14 cellular contexts compared by ENCODE assay signal in the genomic region with DNA sequence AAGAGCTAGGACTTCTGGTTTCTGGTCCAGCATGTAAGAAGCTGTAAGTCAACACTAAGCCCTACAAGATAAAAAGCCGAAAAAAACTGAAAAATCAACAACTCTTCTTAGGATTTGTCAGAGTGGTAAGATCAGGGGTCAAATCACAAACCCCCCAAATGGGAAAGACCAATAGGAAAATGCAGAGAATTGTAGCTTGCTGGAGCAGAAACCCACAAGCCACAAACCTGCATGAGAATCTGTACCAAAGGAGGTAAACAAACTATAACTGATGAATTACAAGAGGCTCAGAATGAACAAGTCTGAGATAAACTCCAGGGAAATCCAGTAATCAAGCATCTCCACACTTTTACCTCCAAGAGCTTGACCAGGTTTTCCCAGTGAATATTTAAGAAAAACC. TPM values are rescaled to one million over a fixed set of nuclear protein-coding genes. Genes with fewer than 3 reads are reported as not detected.
DNase-seq lines count a peak whose midpoint lies in the region; ATAC-seq and TF ChIP-seq lines count a peak whose summit lies in the region.
"Had no signal": no experiment of that assay in that cellular context is flagged by ENCODE, and none has a peak within 500 bp of the region (broad histone marks: within the 10 kb centered on the region; RNA-seq: fewer than 3 reads in every experiment).

No MANE protein-coding gene starts in this region.

- in situ Hi-C loops in IMR-90 (cut with MboI; ENCODE audit: low sequenced_read_pairs) = no loop called here

- dilution Hi-C loops in IMR-90 (cut with HindIII; ENCODE audit: low sequenced_read_pairs, unreplicated experiment) = no loop called here

- TF ChIP-seq EP300 in ovary (IDR thresholded peaks at IDR 0.05) = no peak

- peak overlapping the region; percentile 38 to 73 for H3K4me3 Mint-ChIP-seq in activated T-cell treated with anti-CD3 and anti-CD28 coated beads, Interleukin-2, amount 50 U/mL, for 72 hours
- peak overlapping the region; percentile 66 for H3K4me3 Mint-ChIP-seq in activated naive CD8-positive, alpha-beta T cell treated with anti-CD3 and anti-CD28 coated beads, Interleukin-2, amount 10 ng/mL, durations not matched to agents 7 days and 5 days
- H3K4me3 Mint-ChIP-seq in stimulated activated memory B cell treated with anti-CD40 and anti-IgM and Interleukin-4, amounts not matched to agents 10 μg/mL and 1 μg/mL and 100 μg/mL, for 72 hours = peak overlapping the region; percentile 51

- no peak overlapping the region for H2BK15ac ChIP-seq in IMR-90 (ENCODE audit: low read depth, low read length)

- no peak for TF ChIP-seq CTCF in IMR-90 (conservative IDR thresholded peaks at IDR 0.05; ENCODE audit: low read depth, low read length)
- no peak for TF ChIP-seq CTCF in ovary (IDR thresholded peaks at IDR 0.05)

- no peak overlapping the region for H2BK120ac ChIP-seq in IMR-90 (ENCODE audit: low read depth, low read length)

- intact Hi-C loops in IMR-90 (cut with micrococcal nuclease) (loop anchor here (2.0 kb wide), 1 partner anchor 33 kb away; no protein-coding TSS in a partner anchor), ovary (cut with DNase I) (no loop called here)

- peaks cover 5% of the 10 kb centered on the region for H3K9me1 ChIP-seq in IMR-90 (ENCODE audit: insufficient read depth, low read length)

- CTCF ChIA-PET in IMR-90 (lab: Yijun Ruan, JAX) = no interaction called here

- H2AFZ ChIP-seq in IMR-90 (replicated peaks; ENCODE audit: low read length, poor library complexity) = no peak overlapping the region

- no peak overlapping the region; the same call in 1 of the 2 replicates for H3K18ac ChIP-seq in IMR-90 (ENCODE audit: low read depth, low read length)

- H3K9me3 Mint-ChIP-seq in activated T-cell treated with anti-CD3 and anti-CD28 coated beads, Interleukin-2, amount 50 U/mL, for 72 hours = peaks cover 3 to 13% of the 10 kb centered on the region in 2 donors
- H3K9me3 Mint-ChIP-seq in activated naive CD8-positive, alpha-beta T cell treated with anti-CD3 and anti-CD28 coated beads, Interleukin-2, amount 10 ng/mL, durations not matched to agents 7 days and 5 days = peaks cover 14% of the 10 kb centered on the region
- H3K9me3 Mint-ChIP-seq in stimulated activated memory B cell treated with anti-CD40 and anti-IgM and Interleukin-4, amounts not matched to agents 10 μg/mL and 1 μg/mL and 100 μg/mL, for 72 hours = peaks cover 17% of the 10 kb centered on the region

- peaks cover 12 to 45% of the 10 kb centered on the region in 2 experiments for H3K79me1 ChIP-seq in IMR-90 (ENCODE audit: low read depth in 1 of 2, low read length in 2 of 2)

- BruUV-seq in IMR-90 (replicated peaks; lab: Mats Ljungman, UMichigan) = no TSS peak

- peaks cover 18% of the 10 kb centered on the region in 2 donors for H3K36me3 Mint-ChIP-seq in activated T-cell treated with anti-CD3 and anti-CD28 coated beads, Interleukin-2, amount 50 U/mL, for 72 hours (ENCODE audit: insufficient read depth in 2 of 2)
- H3K36me3 Mint-ChIP-seq in activated naive CD8-positive, alpha-beta T cell treated with anti-CD3 and anti-CD28 coated beads, Interleukin-2, amount 10 ng/mL, durations not matched to agents 7 days and 5 days = peaks cover 41% of the 10 kb centered on the region
- peaks cover 45% of the 10 kb centered on the region for H3K36me3 Mint-ChIP-seq in stimulated activated memory B cell treated with anti-CD40 and anti-IgM and Interleukin-4, amounts not matched to agents 10 μg/mL and 1 μg/mL and 100 μg/mL, for 72 hours

- H3K27ac ChIP-seq in IMR-90 (ENCODE audit: insufficient read depth, low read length) = no peak overlapping the region
- H3K27ac ChIP-seq in ovary = no peak overlapping the region
- H3K27ac ChIP-seq: left lung had no signal

- H3K14ac ChIP-seq in IMR-90 (replicated peaks; ENCODE audit: low read depth, low read length) = no peak overlapping the region

- no peaks in the 10 kb centered on the region for H3K27me3 ChIP-seq in IMR-90 (ENCODE audit: control insufficient read depth, insufficient read depth, low read length)
- H3K27me3 ChIP-seq in ovary = no peaks in the 10 kb centered on the region
- H3K27me3 ChIP-seq: left lung had no signal

- WGBS in IMR-90 (ENCODE audit: extremely low coverage in 2 of 2, insufficient read length in 1 of 2), 2 experiments = no CpG with 5 or more reads among the region's 1 CpG
- WGBS in ovary, 3 donors = 37 to 86% (median 38%) methylated on average over 1 of the region's 1 CpG

- no peak overlapping the region for H2BK20ac ChIP-seq in IMR-90 (ENCODE audit: low read depth, low read length)

- POLR2A ChIA-PET in IMR-90 (lab: Charles Lee; ENCODE audit: unreplicated experiment) = no interaction called here
- POLR2A ChIA-PET in activated naive CD8-positive, alpha-beta T cell treated with anti-CD3 and anti-CD28 coated beads, Interleukin-2, amount 10 ng/mL, durations not matched to agents 7 days and 5 days (lab: Charles Lee) = interaction anchor here (0.8 to 1.4 kb wide), 2 partner anchors 35 to 37 kb away, joined by 4 to 9 read pairs; a partner anchor contains a TSS

- H3K4me1 ChIP-seq in IMR-90 (ENCODE audit: control insufficient read depth, insufficient read depth, low read length) = peaks cover 9% of the 10 kb centered on the region
- peaks cover 4% of the 10 kb centered on the region for H3K4me1 ChIP-seq in ovary (ENCODE audit: insufficient read depth)

- H2AK9ac ChIP-seq in IMR-90 (replicated peaks; ENCODE audit: low read depth, low read length, poor library complexity) = no peak overlapping the region

- no peak for DNase-seq in activated T-cell treated with anti-CD3 and anti-CD28 coated beads, Interleukin-2, amount 50 U/mL, for 72 hours
- DNase-seq in activated T-cell treated with anti-CD3 and anti-CD28 coated beads, Interleukin-2, amount 50 U/mL, for 48 hours = no peak
- DNase-seq in IMR-90 (no peak), ovary (no peak), A172 (ENCODE audit: low spot score) (no peak)
- no peak for DNase-seq in activated naive CD8-positive, alpha-beta T cell treated with anti-CD3 and anti-CD28 coated beads, Interleukin-2, amount 10 ng/mL, durations not matched to agents 7 days and 5 days
- no peak for DNase-seq in stimulated activated CD4-positive, alpha-beta T cell treated with anti-CD3 and anti-CD28 coated beads, Interleukin-4, amount 100 ng/mL, for 24 hours
- DNase-seq: effector memory CD4-positive, alpha-beta T cell; glutamatergic neuron; left lung; NCI-H2081; nucleus accumbens had no signal

- H3K56ac ChIP-seq in IMR-90 (ENCODE audit: extremely low read depth, insufficient read depth, low read length) = no peak overlapping the region

- H3K9me3 ChIP-seq in IMR-90 (ENCODE audit: control insufficient read depth, insufficient read depth, low read length) (0 out of 2 replicates have a peak, but pooled peaks cover 2% of the 10 kb centered on the region), ovary (no peaks in the 10 kb centered on the region)
- H3K9me3 ChIP-seq: left lung had no signal

- H2BK5ac ChIP-seq in IMR-90 (ENCODE audit: low read depth, low read length, poor library complexity, severe bottlenecking) = peak overlapping the region; percentile 66

- TF ChIP-seq POLR2A in IMR-90 (IDR thresholded peaks at IDR 0.05; ENCODE audit: low read depth, low read length) = no peak
- no peak for TF ChIP-seq POLR2A in ovary (IDR thresholded peaks at IDR 0.05)

- H3K9ac ChIP-seq in IMR-90 (ENCODE audit: low read depth, low read length) = no peak overlapping the region

- no peak overlapping the region for H4K91ac ChIP-seq in IMR-90 (ENCODE audit: insufficient read depth, low read depth, low read length)

- H3K27me3 Mint-ChIP-seq in activated T-cell treated with anti-CD3 and anti-CD28 coated beads, Interleukin-2, amount 50 U/mL, for 72 hours (ENCODE audit: low read depth) = no peaks in the 10 kb centered on the region
- no peaks in the 10 kb centered on the region for H3K27me3 Mint-ChIP-seq in activated naive CD8-positive, alpha-beta T cell treated with anti-CD3 and anti-CD28 coated beads, Interleukin-2, amount 10 ng/mL, durations not matched to agents 7 days and 5 days
- H3K27me3 Mint-ChIP-seq in stimulated activated memory B cell treated with anti-CD40 and anti-IgM and Interleukin-4, amounts not matched to agents 10 μg/mL and 1 μg/mL and 100 μg/mL, for 72 hours = no peaks in the 10 kb centered on the region

- peaks cover 26% of the 10 kb centered on the region for H4K20me1 ChIP-seq in IMR-90 (ENCODE audit: insufficient read depth, low read length)

- no peaks in the 10 kb centered on the region for H3K36me3 ChIP-seq in IMR-90 (ENCODE audit: control insufficient read depth, insufficient read depth, low read length)
- no peaks in the 10 kb centered on the region for H3K36me3 ChIP-seq in ovary
- H3K36me3 ChIP-seq: left lung had no signal

- no peak for ATAC-seq in activated T-cell treated with anti-CD3 and anti-CD28 coated beads, Interleukin-2, amount 50 U/mL, for 72 hours (replicated peaks in 1 of 2)
- ATAC-seq in IMR-90 (ENCODE audit: low read depth) = no peak
- peak; percentile 61 for ATAC-seq in activated naive CD8-positive, alpha-beta T cell treated with anti-CD3 and anti-CD28 coated beads, Interleukin-2, amount 10 ng/mL, durations not matched to agents 7 days and 5 days (ENCODE audit: low read depth)
- ATAC-seq in stimulated activated memory B cell treated with anti-CD40 and anti-IgM and Interleukin-4, amounts not matched to agents 10 μg/mL and 1 μg/mL and 100 μg/mL, for 72 hours = peak; percentile 72
- ATAC-seq: left lung had no signal

- no peak for TF ChIP-seq RAD21 in IMR-90 (IDR thresholded peaks at IDR 0.05; ENCODE audit: low read length)

- no peak overlapping the region; the same call in 1 of the 2 replicates for H4K5ac ChIP-seq in IMR-90 (ENCODE audit: low read depth, low read length)

- no peak overlapping the region for H3K4ac ChIP-seq in IMR-90 (ENCODE audit: low read depth, low read length)

- no peak overlapping the region for H4K8ac ChIP-seq in IMR-90 (ENCODE audit: low read depth in 2 of 2, low read length in 2 of 2)

- no peak overlapping the region for H3K4me3 ChIP-seq in IMR-90 (ENCODE audit: insufficient read depth, low read depth, low read length)
- no peak overlapping the region for H3K4me3 ChIP-seq in ovary
- H3K4me3 ChIP-seq: K562, left lung had no signal

- H3K27ac Mint-ChIP-seq in activated T-cell treated with anti-CD3 and anti-CD28 coated beads, Interleukin-2, amount 50 U/mL, for 72 hours = peak overlapping the region; percentile 89
- peak overlapping the region; percentile 70 for H3K27ac Mint-ChIP-seq in activated naive CD8-positive, alpha-beta T cell treated with anti-CD3 and anti-CD28 coated beads, Interleukin-2, amount 10 ng/mL, durations not matched to agents 7 days and 5 days
- H3K27ac Mint-ChIP-seq in stimulated activated memory B cell treated with anti-CD40 and anti-IgM and Interleukin-4, amounts not matched to agents 10 μg/mL and 1 μg/mL and 100 μg/mL, for 72 hours = peak overlapping the region; percentile 79

- no peak overlapping the region for H2AK5ac ChIP-seq in IMR-90 (ENCODE audit: low read depth, low read length)

- no peak overlapping the region for H3K23ac ChIP-seq in IMR-90 (ENCODE audit: low read depth, low read length)

- peaks cover 60% of the 10 kb centered on the region for H3K4me1 Mint-ChIP-seq in activated T-cell treated with anti-CD3 and anti-CD28 coated beads, Interleukin-2, amount 50 U/mL, for 72 hours (ENCODE audit: low read depth)
- peaks cover 46% of the 10 kb centered on the region for H3K4me1 Mint-ChIP-seq in activated naive CD8-positive, alpha-beta T cell treated with anti-CD3 and anti-CD28 coated beads, Interleukin-2, amount 10 ng/mL, durations not matched to agents 7 days and 5 days
- H3K4me1 Mint-ChIP-seq in stimulated activated memory B cell treated with anti-CD40 and anti-IgM and Interleukin-4, amounts not matched to agents 10 μg/mL and 1 μg/mL and 100 μg/mL, for 72 hours = peaks cover 87% of the 10 kb centered on the region

- peak overlapping the region; percentile 65; the same call in 1 of the 2 replicates for H3K4me2 ChIP-seq in IMR-90 (ENCODE audit: low read depth, low read length)

RNA-seq across cellular contexts. Expression of a gene that starts 36.0 kb away (rescaled TPM):
- total RNA-seq in activated T-cell treated with anti-CD3 and anti-CD28 coated beads, Interleukin-2, amount 50 U/mL, for 72 hours = 10 to 100 TPM; 37.3 to 44.4 TPM
- total RNA-seq in IMR-90 (2012; rRNA removed) (6.9 and 10.6 TPM in 2 replicates), ovary (10 to 100 TPM in 5 of 7 donors, 1 to 10 TPM in 2; 6.3 to 19.5 (median 16.3) TPM)
- polyA plus RNA-seq in IMR-90 (2012; rRNA removed) (4.1 and 4.3 TPM in 2 replicates), ovary (10 to 100 TPM in 1 of 2 donors, 1 to 10 TPM in 1; 3.0 to 10.8 TPM)
- 0.80 and 1.0 TPM in 2 replicates for polyA plus RNA-seq in IMR-90 (2012; cell fraction: cytosol; rRNA removed)
- 3.5 and 17.0 TPM in 2 replicates for polyA plus RNA-seq in IMR-90 (2012; cell fraction: nucleus; rRNA removed; ENCODE audit: low replicate concordance)
- 10 to 100 TPM; 40.4 to 42.5 TPM for total RNA-seq in activated naive CD8-positive, alpha-beta T cell treated with anti-CD3 and anti-CD28 coated beads, Interleukin-2, amount 10 ng/mL, durations not matched to agents 7 days and 5 days
- 2.9 and 3.5 TPM in 2 replicates for total RNA-seq in A172 (2014; rRNA removed; shearing (Covaris generic))

Comparison
In these comparisons a context has a peak if more than half of its experiments do, and no peak if none do; other contexts are left out.
1. ATAC-seq: peak in activated naive CD8-positive, alpha-beta T cell treated with anti-CD3 and anti-CD28 coated beads, Interleukin-2, amount 10 ng/mL, durations not matched to agents 7 days and 5 days (single experiment) and stimulated activated memory B cell treated with anti-CD40 and anti-IgM and Interleukin-4, amounts not matched to agents 10 μg/mL and 1 μg/mL and 100 μg/mL, for 72 hours (single experiment); none in activated T-cell treated with anti-CD3 and anti-CD28 coated beads, Interleukin-2, amount 50 U/mL, for 72 hours (0 of 2) and IMR-90 (single experiment).
2. Peak in every context shown above with its lines, with median percentiles within 50 percentile points of each other: H3K27ac Mint-ChIP-seq and H3K4me3 Mint-ChIP-seq.